Comparison of ENCODE assay signal across 22 cellular contexts in genomic region chr6:35093118-35093445, GRCh38. TPM values are rescaled to one million over a fixed set of nuclear protein-coding genes. Genes with fewer than 3 reads are reported as not detected.
DNase-seq lines count a peak whose midpoint lies in the region; FAIRE-seq and TF ChIP-seq lines count a peak whose summit lies in the region.
"Had no signal": no experiment of that assay in that cellular context is flagged by ENCODE, and none has a peak within 500 bp of the region (broad histone marks: within the 10 kb centered on the region; RNA-seq: fewer than 3 reads in every experiment).

No MANE protein-coding gene starts in this region.

- H3K4me1 ChIP-seq in kidney (ENCODE audit: control insufficient read depth in 1 of 2, insufficient read depth in 1 of 2, low read depth in 1 of 2, low read length in 2 of 2) = peaks cover 18 to 26% of the 10 kb centered on the region in 2 donors

- H3K9ac ChIP-seq in SK-N-MC (ENCODE audit: insufficient read length) = no peak overlapping the region
- no peak overlapping the region for H3K9ac ChIP-seq in kidney (ENCODE audit: low read length in 2 of 2)

- DNase-seq in AG09319 (ENCODE audit: extremely low read depth, low read depth) = peak; percentile 24
- no peak for DNase-seq in SK-N-MC (ENCODE audit: low read depth, low spot score)
- DNase-seq in fibroblast of mammary gland (ENCODE audit: low read depth) = peak; percentile 18
- DNase-seq in kidney = no peak
- DNase-seq in amygdala (lab: John Stamatoyannopoulos, UW) = no peak
- no peak for DNase-seq in iPS-NIHi7 (ENCODE audit: extremely low spot score)
- no peak for DNase-seq in kidney glomerular epithelial cell (lab: John Stamatoyannopoulos, UW)
- DNase-seq: ACHN; activated CD4-positive, alpha-beta T cell treated with anti-CD3 and anti-CD28 coated beads for 1 hour; activated gamma-delta T cell; Calu3; dermis blood vessel endothelial cell; NCI-H1436; NCI-H446; nephron progenitor cell; retina had no signal

- H3K4me3 ChIP-seq in SK-N-MC = no peak overlapping the region
- H3K4me3 ChIP-seq in fibroblast of mammary gland (ENCODE audit: control insufficient read depth, low read depth, low read length) = no peak overlapping the region
- H3K4me3 ChIP-seq in skin epidermis = no peak overlapping the region
- no peak overlapping the region for H3K4me3 ChIP-seq in kidney (ENCODE audit: low read length in 2 of 2)
- H3K4me3 ChIP-seq: tibial nerve had no signal

- intact Hi-C loops in kidney (cut with DNase I) = no loop called here

- TF ChIP-seq CTCF in AG09319 (IDR thresholded peaks at IDR 0.05; ENCODE audit: low read depth, low read length) = no peak
- TF ChIP-seq CTCF in fibroblast of mammary gland (conservative IDR thresholded peaks at IDR 0.05; ENCODE audit: control insufficient read depth, insufficient read depth, low read depth, low read length) = no peak
- no peak for TF ChIP-seq CTCF in kidney (IDR thresholded peaks at IDR 0.05; ENCODE audit: borderline replicate concordance, extremely low read depth, insufficient read depth)

- no peaks in the 10 kb centered on the region for H3K36me3 ChIP-seq in SK-N-MC (ENCODE audit: insufficient read depth, low read length)
- H3K36me3 ChIP-seq in kidney (ENCODE audit: control insufficient read depth in 1 of 2, insufficient read depth in 2 of 2, low read length in 2 of 2) = peaks cover 0 to 8% of the 10 kb centered on the region in 2 donors

- H3K27ac ChIP-seq in SK-N-MC = 0 out of 2 replicates have a peak overlapping the region, but pooled peaks have one; percentile 3
- peak overlapping the region in 17 of 21 experiments; percentile 3 to 79 (median 55) for H3K27ac ChIP-seq in skin epidermis
- peak overlapping the region in 1 of 2 donors; percentile 23 for H3K27ac ChIP-seq in kidney (ENCODE audit: low read depth in 2 of 2, low read length in 2 of 2)

- no peak for FAIRE-seq in kidney (lab: Jason Lieb, UNC)
- FAIRE-seq: GM19239 had no signal

- no peaks in the 10 kb centered on the region for H3K9me3 ChIP-seq in SK-N-MC (ENCODE audit: low read depth, low read length)
- H3K9me3 ChIP-seq in kidney (ENCODE audit: control insufficient read depth in 1 of 2, low read length in 2 of 2) = no peaks in the 10 kb centered on the region
- H3K9me3 ChIP-seq: tibial nerve had no signal

RNA-seq across cellular contexts. Expression of gene TCP11, which starts 48.1 kb away (rescaled TPM):
- 0.50 TPM for total RNA-seq in kidney
- 0.41 TPM for polyA plus RNA-seq in kidney (ENCODE audit: insufficient read depth, low read depth, low replicate concordance)
- total RNA-seq: Calu3; esophagus mucosa; Right ventricle myocardium inferior; T-helper 2 cell treated with Interferon-gamma antibody and Interleukin-4, amounts not matched to agents 100 ng/mL and 5 ng/mL, for 36 hours had no signal

Comparison
In these comparisons a context has a peak if more than half of its experiments do, and no peak if none do; other contexts are left out.
1. DNase-seq: peak in AG09319 (single experiment) and fibroblast of mammary gland (single experiment); none in SK-N-MC (single experiment), kidney (single experiment), amygdala (0 of 56), iPS-NIHi7 (single experiment) and kidney glomerular epithelial cell (single experiment).